23 cellular contexts compared by ENCODE assay signal in the genomic region with DNA sequence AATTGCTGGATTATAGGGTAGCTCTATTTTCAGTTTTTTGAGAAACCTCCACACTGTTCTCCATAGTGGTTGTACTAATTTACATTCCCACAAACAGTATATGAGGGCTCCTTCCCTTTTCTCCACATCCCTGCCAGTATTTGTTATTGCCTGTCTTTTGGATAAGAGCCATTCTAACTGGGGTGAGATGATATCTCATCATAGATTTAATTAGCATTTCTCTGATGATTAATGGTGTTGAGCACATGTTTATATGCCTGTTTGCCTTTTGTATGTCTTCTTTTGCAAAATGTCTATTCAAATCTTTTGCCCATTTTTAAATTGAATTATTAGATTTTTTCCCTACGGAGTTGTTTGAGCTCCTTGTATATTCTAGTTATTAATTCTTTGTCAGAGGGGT.
DNase-seq lines count a peak whose midpoint lies in the region; ATAC-seq, FAIRE-seq and TF ChIP-seq lines count a peak whose summit lies in the region.
"Had no signal": no experiment of that assay in that cellular context is flagged by ENCODE, and none has a peak within 500 bp of the region (broad histone marks: within the 10 kb centered on the region; RNA-seq: fewer than 3 reads in every experiment).

No MANE protein-coding gene starts in this region.

- H3K9me3 Mint-ChIP-seq in stimulated activated naive CD8-positive, alpha-beta T cell treated with anti-CD3 and anti-CD28 coated beads, Interleukin-15, amount 100 ng/mL, for 72 hours = peaks cover 0 to 26% of the 10 kb centered on the region in 2 donors

- no peak overlapping the region for H3K4me3 Mint-ChIP-seq in stimulated activated naive CD8-positive, alpha-beta T cell treated with anti-CD3 and anti-CD28 coated beads, Interleukin-15, amount 100 ng/mL, for 72 hours
- H3K4me3 Mint-ChIP-seq: CD14-positive monocyte; CD4-positive, alpha-beta T cell; CD8-positive, alpha-beta memory T cell had no signal

- no peak for ATAC-seq in stimulated activated naive CD8-positive, alpha-beta T cell treated with anti-CD3 and anti-CD28 coated beads, Interleukin-15, amount 100 ng/mL, for 72 hours

- H3K27ac ChIP-seq in VCaP = peak overlapping the region; percentile 3; the same call in 1 of the 2 replicates
- no peak overlapping the region for H3K27ac ChIP-seq in SJCRH30
- H3K27ac ChIP-seq: 22Rv1; BLaER1 treated with 17β-estradiol and CSF1 and Interleukin-3, amounts not matched to agents 10 nM and 100 nM had no signal

- H3K36me3 ChIP-seq in SJCRH30 = no peaks in the 10 kb centered on the region
- H3K36me3 ChIP-seq: BE2C; BLaER1 treated with 17β-estradiol and CSF1 and Interleukin-3, amounts not matched to agents 10 nM and 100 nM had no signal

- H3K27ac Mint-ChIP-seq in stimulated activated naive CD8-positive, alpha-beta T cell treated with anti-CD3 and anti-CD28 coated beads, Interleukin-15, amount 100 ng/mL, for 72 hours = no peak overlapping the region
- H3K27ac Mint-ChIP-seq: CD14-positive monocyte; CD4-positive, alpha-beta T cell; CD8-positive, alpha-beta memory T cell had no signal

- no peaks in the 10 kb centered on the region for H3K9me3 ChIP-seq in SJCRH30 (replicated peaks)
- H3K9me3 ChIP-seq: BE2C had no signal

- no peaks in the 10 kb centered on the region for H3K27me3 Mint-ChIP-seq in stimulated activated naive CD8-positive, alpha-beta T cell treated with anti-CD3 and anti-CD28 coated beads, Interleukin-15, amount 100 ng/mL, for 72 hours
- H3K27me3 Mint-ChIP-seq: CD4-positive, alpha-beta T cell; CD8-positive, alpha-beta memory T cell had no signal

- H3K4me1 Mint-ChIP-seq in stimulated activated naive CD8-positive, alpha-beta T cell treated with anti-CD3 and anti-CD28 coated beads, Interleukin-15, amount 100 ng/mL, for 72 hours = no peaks in the 10 kb centered on the region
- H3K4me1 Mint-ChIP-seq: CD14-positive monocyte; CD8-positive, alpha-beta memory T cell had no signal

- DNase-seq in H54 (ENCODE audit: insufficient read length, low spot score) (no peak), SK-N-DZ (ENCODE audit: low spot score) (peak; percentile 45), SJCRH30 (no peak), NCI-H2081 (lab: John Stamatoyannopoulos, UW) (no peak)
- DNase-seq in stimulated activated naive CD8-positive, alpha-beta T cell treated with anti-CD3 and anti-CD28 coated beads, Interleukin-15, amount 100 ng/mL, for 72 hours = no peak
- DNase-seq: BE2C; CD4-positive, alpha-beta T cell; CD8-positive, alpha-beta memory T cell; DMS 273 treated with DMSO at 0.1 percent for 48 hours; DMS53; DMS79 treated with DMSO at 0.1 percent for 48 hours; GF-D8; GOT3; H7; HCEC 1CT had no signal

- no peak for TF ChIP-seq POLR2A in H54 (IDR thresholded peaks at IDR 0.05; ENCODE audit: low read depth, low read length)

- no peak for TF ChIP-seq CTCF in VCaP (conservative IDR thresholded peaks at IDR 0.05)

- no peaks in the 10 kb centered on the region for H3K4me1 ChIP-seq in SJCRH30
- H3K4me1 ChIP-seq: BLaER1 treated with 17β-estradiol and CSF1 and Interleukin-3, amounts not matched to agents 10 nM and 100 nM had no signal

- FAIRE-seq in H54 (lab: Jason Lieb, UNC) = peak; percentile 23
- FAIRE-seq: A204.1, D721Med, GM12891, GM18507 had no signal

- no peaks in the 10 kb centered on the region for H3K27me3 ChIP-seq in SJCRH30
- H3K27me3 ChIP-seq: BE2C; BLaER1 treated with 17β-estradiol and CSF1 and Interleukin-3, amounts not matched to agents 10 nM and 100 nM had no signal

- no peak overlapping the region for H3K4me3 ChIP-seq in SJCRH30
- H3K4me3 ChIP-seq: BLaER1 treated with 17β-estradiol and CSF1 and Interleukin-3, amounts not matched to agents 10 nM and 100 nM had no signal
